In genomic region chr3:58441514-58442450, GRCh38 we compare ENCODE assay signal across 22 cellular contexts.
"Had no signal": no experiment of that assay in that cellular context is flagged by ENCODE, and none has a peak within 500 bp of the region (broad histone marks: within the 10 kb centered on the region; RNA-seq: fewer than 3 reads in every experiment).

No MANE protein-coding gene starts in this region.

- H3K36me3 Mint-ChIP-seq: activated naive CD8-positive, alpha-beta T cell treated with anti-CD3 and anti-CD28 coated beads, Interleukin-2, amount 10 ng/mL, durations not matched to agents 7 days and 5 days had no signal

- H3K27me3 Mint-ChIP-seq: activated CD4-positive, alpha-beta T cell treated with anti-CD3 and anti-CD28 coated beads for 36 hours; activated naive CD8-positive, alpha-beta T cell treated with anti-CD3 and anti-CD28 coated beads, Interleukin-2, amount 10 ng/mL, durations not matched to agents 7 days and 5 days had no signal

- ATAC-seq: activated CD4-positive, alpha-beta T cell treated with anti-CD3 and anti-CD28 coated beads for 36 hours; activated CD8-positive, alpha-beta T cell treated with anti-CD3 and anti-CD28 coated beads for 36 hours; Right ventricle myocardium inferior had no signal

- H3K27me3 ChIP-seq: adrenal gland, breast epithelium had no signal

- H3K4me3 Mint-ChIP-seq: activated CD4-positive, alpha-beta T cell treated with anti-CD3 and anti-CD28 coated beads for 36 hours; activated CD8-positive, alpha-beta T cell treated with anti-CD3 and anti-CD28 coated beads for 36 hours; activated naive CD8-positive, alpha-beta T cell treated with anti-CD3 and anti-CD28 coated beads, Interleukin-2, amount 10 ng/mL, durations not matched to agents 7 days and 5 days had no signal

- H3K9me3 Mint-ChIP-seq: activated CD8-positive, alpha-beta T cell treated with anti-CD3 and anti-CD28 coated beads for 36 hours; activated naive CD8-positive, alpha-beta T cell treated with anti-CD3 and anti-CD28 coated beads, Interleukin-2, amount 10 ng/mL, durations not matched to agents 7 days and 5 days had no signal

- H3K4me1 Mint-ChIP-seq: activated CD4-positive, alpha-beta T cell treated with anti-CD3 and anti-CD28 coated beads for 36 hours; activated naive CD8-positive, alpha-beta T cell treated with anti-CD3 and anti-CD28 coated beads, Interleukin-2, amount 10 ng/mL, durations not matched to agents 7 days and 5 days had no signal

- H3K9me3 ChIP-seq: adrenal gland, breast epithelium had no signal

- H3K4me1 ChIP-seq: adrenal gland, breast epithelium had no signal

- H3K36me3 ChIP-seq: adrenal gland, breast epithelium had no signal

- DNase-seq: activated CD4-positive, alpha-beta T cell treated with anti-CD3 and anti-CD28 coated beads for 36 hours; activated CD8-positive, alpha-beta memory T cell treated with anti-CD3 and anti-CD28 coated beads, Interleukin-2, amount 50 U/mL, for 4 hours; activated CD8-positive, alpha-beta T cell treated with anti-CD3 and anti-CD28 coated beads for 36 hours; activated naive CD4-positive, alpha-beta T cell treated with anti-CD3 and anti-CD28 coated beads, Interleukin-2, amount 50 U/mL, for 16 hours; activated naive CD8-positive, alpha-beta T cell treated with anti-CD3 and anti-CD28 coated beads, Interleukin-2, amount 10 ng/mL, durations not matched to agents 7 days and 5 days; anterior cingulate cortex; central memory CD4-positive, alpha-beta T cell; Kasumi-1; KBM-7; NCI-H1048; NCI-H146; NCI-H187 treated with DMSO at 0.1 percent for 48 hours; NCI-H2171; NCI-H2227 treated with DMSO at 0.1 percent for 48 hours; NCI-H526; NCI-H82; T-helper 1 cell had no signal

- H3K4me3 ChIP-seq: adrenal gland, breast epithelium, SK-N-MC had no signal

- H3K27ac Mint-ChIP-seq: activated CD4-positive, alpha-beta T cell treated with anti-CD3 and anti-CD28 coated beads for 36 hours; activated CD8-positive, alpha-beta T cell treated with anti-CD3 and anti-CD28 coated beads for 36 hours; activated naive CD8-positive, alpha-beta T cell treated with anti-CD3 and anti-CD28 coated beads, Interleukin-2, amount 10 ng/mL, durations not matched to agents 7 days and 5 days had no signal

- H3K27ac ChIP-seq: adrenal gland, breast epithelium, SK-N-MC, VCaP had no signal
